ENCODE assay signal across 12 cellular contexts in the genomic region with DNA sequence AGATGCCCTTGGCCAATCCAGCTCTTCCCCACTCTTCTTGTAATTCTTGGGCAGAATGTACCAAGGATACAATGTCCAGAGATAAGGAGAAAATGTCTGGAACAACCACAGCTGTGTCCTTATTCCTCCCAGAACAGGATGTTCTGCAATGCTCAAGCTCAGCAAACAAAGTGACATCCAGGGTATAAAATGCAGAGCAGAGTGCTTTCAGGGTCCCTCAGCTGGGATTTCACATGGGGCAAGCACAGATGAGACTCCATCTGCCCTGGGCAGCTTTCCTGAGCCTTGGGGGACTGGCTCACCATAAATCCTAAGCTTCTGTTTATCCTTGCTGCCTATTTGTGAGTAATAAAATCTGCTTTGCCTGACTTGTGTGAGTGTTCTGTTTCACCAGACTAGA.
DNase-seq lines count a peak whose midpoint lies in the region; ATAC-seq and TF ChIP-seq lines count a peak whose summit lies in the region.
"Had no signal": no experiment of that assay in that cellular context is flagged by ENCODE, and none has a peak within 500 bp of the region (broad histone marks: within the 10 kb centered on the region; RNA-seq: fewer than 3 reads in every experiment).

No MANE protein-coding gene starts in this region.

- H3K4me3 Mint-ChIP-seq in activated naive CD8-positive, alpha-beta T cell treated with anti-CD3 and anti-CD28 coated beads, Interleukin-2, amount 50 U/mL, for 24 hours: no peak overlapping the region
- H3K4me3 Mint-ChIP-seq: H9 had no signal

- peaks cover 12% of the 10 kb centered on the region for H3K9me3 Mint-ChIP-seq in activated naive CD8-positive, alpha-beta T cell treated with anti-CD3 and anti-CD28 coated beads, Interleukin-2, amount 50 U/mL, for 24 hours

- no peak overlapping the region for H3K27ac Mint-ChIP-seq in activated naive CD8-positive, alpha-beta T cell treated with anti-CD3 and anti-CD28 coated beads, Interleukin-2, amount 50 U/mL, for 24 hours
- H3K27ac Mint-ChIP-seq: H9 had no signal

- TF ChIP-seq EP300 in transverse colon (IDR thresholded peaks at IDR 0.05; ENCODE audit: low read depth): peak; percentile 97

- H3K4me1 Mint-ChIP-seq in activated naive CD8-positive, alpha-beta T cell treated with anti-CD3 and anti-CD28 coated beads, Interleukin-2, amount 50 U/mL, for 24 hours: no peaks in the 10 kb centered on the region

- TF ChIP-seq CTCF in VCaP (conservative IDR thresholded peaks at IDR 0.05) (no peak), fibroblast of mammary gland (conservative IDR thresholded peaks at IDR 0.05; ENCODE audit: control insufficient read depth, insufficient read depth, low read depth, low read length) (no peak), transverse colon (IDR thresholded peaks at IDR 0.05) (no peak)

- TF ChIP-seq POLR2A in transverse colon (IDR thresholded peaks at IDR 0.05): no peak

- intact Hi-C loops in transverse colon (cut with DNase I; ENCODE audit: low total_unique reads): no loop called here

- H3K4me1 ChIP-seq in muscle layer of duodenum (ENCODE audit: control insufficient read depth in 1 of 2, insufficient read depth in 2 of 2, low read length in 2 of 2): peaks cover 0 to 9% of the 10 kb centered on the region in 2 donors
- peaks cover 0 to 31% (median 3%) of the 10 kb centered on the region in 4 donors for H3K4me1 ChIP-seq in transverse colon

- H3K36me3 ChIP-seq in muscle layer of duodenum (ENCODE audit: control insufficient read depth in 1 of 2, insufficient read depth in 2 of 2, low read length in 2 of 2) (no peaks in the 10 kb centered on the region), transverse colon (no peaks in the 10 kb centered on the region)

- no peak for ATAC-seq in HG03095 (IDR thresholded peaks at IDR 0.05; ENCODE audit: unreplicated experiment)
- no peak for ATAC-seq in activated naive CD8-positive, alpha-beta T cell treated with anti-CD3 and anti-CD28 coated beads, Interleukin-2, amount 50 U/mL, for 24 hours
- ATAC-seq: left lobe of liver had no signal

- H3K36me3 Mint-ChIP-seq in activated naive CD8-positive, alpha-beta T cell treated with anti-CD3 and anti-CD28 coated beads, Interleukin-2, amount 50 U/mL, for 24 hours (ENCODE audit: low read depth): no peaks in the 10 kb centered on the region

- H3K27me3 Mint-ChIP-seq in activated naive CD8-positive, alpha-beta T cell treated with anti-CD3 and anti-CD28 coated beads, Interleukin-2, amount 50 U/mL, for 24 hours: peaks cover 11% of the 10 kb centered on the region

- in situ Hi-C loops in transverse colon (cut with MboI; ENCODE audit: low pct_ligation_motif_present in 1 of 4, low pct_unique_long_range_greater_than_20kb in 1 of 4, low sequenced_read_pairs in 3 of 4): no loop called here

- H3K27me3 ChIP-seq in muscle layer of duodenum (ENCODE audit: low read depth, low read length) (no peaks in the 10 kb centered on the region), transverse colon (no peaks in the 10 kb centered on the region)

- no peak overlapping the region for H3K4me3 ChIP-seq in fibroblast of mammary gland (ENCODE audit: control insufficient read depth, low read depth, low read length)
- H3K4me3 ChIP-seq in muscle layer of duodenum (ENCODE audit: low read depth in 1 of 2, low read length in 2 of 2): no peak overlapping the region
- no peak overlapping the region for H3K4me3 ChIP-seq in transverse colon

- DNase-seq in fibroblast of mammary gland (ENCODE audit: low read depth) (peak; percentile 83), transverse colon (peak; percentile 55), SK-N-DZ (ENCODE audit: low spot score) (no peak), T-helper 2 cell (no peak)
- DNase-seq in activated naive CD8-positive, alpha-beta T cell treated with anti-CD3 and anti-CD28 coated beads, Interleukin-2, amount 50 U/mL, for 24 hours: no peak
- DNase-seq: foreskin melanocyte, H9, NCI-H2029 treated with DMSO at 0.1 percent for 48 hours had no signal

- H3K9me3 ChIP-seq in muscle layer of duodenum (ENCODE audit: control insufficient read depth in 1 of 2, low read length in 2 of 2) (peaks cover 7 to 13% of the 10 kb centered on the region in 2 donors), transverse colon (peaks cover 0 to 12% of the 10 kb centered on the region in 2 donors)

- peak overlapping the region; percentile 3; the same call in 1 of the 2 replicates for H3K27ac ChIP-seq in VCaP
- peak overlapping the region; percentile 5 for H3K27ac ChIP-seq in muscle layer of duodenum (ENCODE audit: low read length)
- H3K27ac ChIP-seq in transverse colon: peak overlapping the region; percentile 66 to 88 (median 85)

Comparison
In these comparisons a context has a peak if more than half of its experiments do, and no peak if none do; other contexts are left out.
1. H3K27ac ChIP-seq: peak in every context shown above with its lines; median percentile 85 in transverse colon; 5 in muscle layer of duodenum; 3 in VCaP.
2. DNase-seq: peak in fibroblast of mammary gland (single experiment) and transverse colon (single experiment); none in SK-N-DZ (single experiment), activated naive CD8-positive, alpha-beta T cell treated with anti-CD3 and anti-CD28 coated beads, Interleukin-2, amount 50 U/mL, for 24 hours (single experiment) and T-helper 2 cell (0 of 5).